ENCODE assay signal across 8 cellular contexts in the genomic region with DNA sequence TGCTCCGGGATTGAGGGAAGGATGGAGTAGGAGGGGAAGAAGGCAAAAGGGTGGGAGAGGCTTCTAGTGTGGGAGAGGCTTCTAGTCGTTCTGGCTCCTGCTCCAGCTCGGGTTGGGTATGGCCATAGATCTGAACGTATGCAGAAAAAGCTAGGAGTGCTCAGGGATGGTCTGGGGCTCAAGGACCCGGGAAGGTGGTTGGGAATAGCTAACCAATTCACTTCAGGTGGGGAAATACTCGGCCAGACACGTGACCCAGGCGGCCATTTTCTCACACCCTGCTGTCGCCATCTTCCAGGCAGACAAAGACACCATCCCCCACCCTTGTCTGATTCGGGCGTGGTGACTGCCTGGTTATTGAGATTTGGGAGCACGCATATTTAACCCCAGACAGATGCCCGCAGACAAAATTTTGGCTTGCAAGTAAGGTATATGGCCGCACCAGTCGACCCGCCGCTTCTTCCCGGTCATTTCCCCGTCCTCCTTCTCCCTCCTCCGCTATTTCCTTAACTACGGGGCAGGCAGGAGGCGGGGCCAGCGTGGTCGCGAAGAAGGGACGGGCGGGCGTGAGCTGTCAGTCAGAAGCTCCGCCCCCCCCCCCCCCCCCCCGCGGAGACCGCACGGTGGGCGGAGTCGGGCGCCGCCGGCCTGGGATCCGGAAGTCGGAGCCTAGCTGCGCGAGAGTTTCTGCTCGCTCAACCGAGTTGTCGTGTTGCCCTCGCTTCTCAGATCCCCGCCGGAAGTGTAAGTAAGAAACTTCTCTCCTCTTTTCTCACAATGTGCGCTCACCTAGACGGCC. TPM values are rescaled to one million over a fixed set of nuclear protein-coding genes. Genes with fewer than 3 reads are reported as not detected.
DNase-seq lines count a peak whose midpoint lies in the region; ATAC-seq and TF ChIP-seq lines count a peak whose summit lies in the region.

A gene with protein sequence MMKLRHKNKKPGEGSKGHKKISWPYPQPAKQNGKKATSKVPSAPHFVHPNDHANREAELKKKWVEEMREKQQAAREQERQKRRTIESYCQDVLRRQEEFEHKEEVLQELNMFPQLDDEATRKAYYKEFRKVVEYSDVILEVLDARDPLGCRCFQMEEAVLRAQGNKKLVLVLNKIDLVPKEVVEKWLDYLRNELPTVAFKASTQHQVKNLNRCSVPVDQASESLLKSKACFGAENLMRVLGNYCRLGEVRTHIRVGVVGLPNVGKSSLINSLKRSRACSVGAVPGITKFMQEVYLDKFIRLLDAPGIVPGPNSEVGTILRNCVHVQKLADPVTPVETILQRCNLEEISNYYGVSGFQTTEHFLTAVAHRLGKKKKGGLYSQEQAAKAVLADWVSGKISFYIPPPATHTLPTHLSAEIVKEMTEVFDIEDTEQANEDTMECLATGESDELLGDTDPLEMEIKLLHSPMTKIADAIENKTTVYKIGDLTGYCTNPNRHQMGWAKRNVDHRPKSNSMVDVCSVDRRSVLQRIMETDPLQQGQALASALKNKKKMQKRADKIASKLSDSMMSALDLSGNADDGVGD (plus strand): TSS at position 661 of the 799 bp plus-strand sequence. CDS start 2,348 bp downstream, outside the sequence.

- no peaks in the 10 kb centered on the region for H3K9me3 Mint-ChIP-seq in natural killer cell

- peaks cover 47% of the 10 kb centered on the region for H3K79me2 ChIP-seq in DOHH2 (ENCODE audit: control insufficient read depth, low read length)

- no peaks in the 10 kb centered on the region for H3K27me3 ChIP-seq in DOHH2 (ENCODE audit: control insufficient read depth, low read length)

- no peaks in the 10 kb centered on the region for H3F3A ChIP-seq in DOHH2 (ENCODE audit: control insufficient read depth, insufficient read depth)

- DNase-seq in GOT3 (lab: John Stamatoyannopoulos, UW) (peak; percentile 69), LNCaP clone FGC (ENCODE audit: low read depth) (peak; percentile 52), RPMI8226 (peak; percentile 91), fibroblast of mammary gland (ENCODE audit: low read depth) (peak; percentile 79), natural killer cell (peak; percentile 68)
- peak; percentile 44 to 69 for DNase-seq in activated T-helper 1 cell treated with anti-CD3 and anti-CD28 coated beads, Interleukin-2, amount 50 U/mL, for 16 hours (ENCODE audit: low read depth in 1 of 2, low spot score in 1 of 2)
- peak; percentile 82 to 90 (median 84) for DNase-seq in stimulated activated naive CD4-positive, alpha-beta T cell (lab: John Stamatoyannopoulos, UW)

- H3K4me3 Mint-ChIP-seq in natural killer cell = peak within 1 kb of the TSS; percentile 92

- intact Hi-C loops in natural killer cell (cut with micrococcal nuclease) = loop anchor here (2.0 to 10.0 kb wide), 3 partner anchors 85 to 278 kb away; a partner anchor contains a TSS

- peaks cover 37% of the 10 kb centered on the region for H3K4me1 ChIP-seq in DOHH2 (ENCODE audit: control insufficient read depth, low read length)

- peak within 1 kb of the TSS; percentile 85 to 86 for H3K27ac Mint-ChIP-seq in natural killer cell

- H3K4me1 Mint-ChIP-seq in natural killer cell = peaks cover 26 to 27% of the 10 kb centered on the region in 2 donors

- TF ChIP-seq CTCF in DOHH2 (IDR thresholded peaks at IDR 0.05; ENCODE audit: low read depth, low read length, poor library complexity, severe bottlenecking) (no peak), LNCaP clone FGC (IDR thresholded peaks at IDR 0.05; ENCODE audit: control insufficient read depth, extremely low read depth, insufficient read depth) (no peak), fibroblast of mammary gland (conservative IDR thresholded peaks at IDR 0.05; ENCODE audit: control insufficient read depth, insufficient read depth, low read depth, low read length) (no peak), natural killer cell (IDR thresholded peaks at IDR 0.05) (no peak)

- no peaks in the 10 kb centered on the region for H3K36me3 Mint-ChIP-seq in natural killer cell

- ATAC-seq in natural killer cell = peak; percentile 86 to 94 (median 88)

- peak within 1 kb of the TSS; percentile 68 for H3K27ac ChIP-seq in DOHH2 (ENCODE audit: low read depth, low read length)

- H4K20me1 ChIP-seq in DOHH2 (ENCODE audit: control insufficient read depth, insufficient read depth, low read depth, low read length) = no peaks in the 10 kb centered on the region

- H3K9me3 ChIP-seq in DOHH2 (ENCODE audit: control insufficient read depth, insufficient read depth, low read length) = no peaks in the 10 kb centered on the region

- H3K27me3 Mint-ChIP-seq in natural killer cell (ENCODE audit: low read depth in 2 of 2) = no peaks in the 10 kb centered on the region

- H3K9me2 ChIP-seq in DOHH2 (replicated peaks; ENCODE audit: control insufficient read depth, low read length) = no peaks in the 10 kb centered on the region

- H3K4me3 ChIP-seq in DOHH2 (ENCODE audit: low read length) (peak within 1 kb of the TSS; percentile 92), LNCaP clone FGC (ENCODE audit: low read depth, low read length) (peak within 1 kb of the TSS; percentile 93), fibroblast of mammary gland (ENCODE audit: control insufficient read depth, low read depth, low read length) (peak within 1 kb of the TSS; percentile 85)

- H3K4me2 ChIP-seq in DOHH2 (ENCODE audit: low read length) = peak within 1 kb of the TSS; percentile 78

- H3K36me3 ChIP-seq in DOHH2 (ENCODE audit: control insufficient read depth, low read length) = peaks cover 41% of the 10 kb centered on the region

RNA-seq across cellular contexts. Expression of the gene that starts here (rescaled TPM):
- total RNA-seq in natural killer cell = 10 to 100 TPM; 44.5 to 50.0 (median 49.2) TPM

Comparison
In these comparisons a context has a peak if more than half of its experiments do, and no peak if none do; other contexts are left out.
1. Peak in every context shown above with its lines: DNase-seq, ATAC-seq, H3K4me3 ChIP-seq and H3K27ac ChIP-seq.